In the genomic region with DNA sequence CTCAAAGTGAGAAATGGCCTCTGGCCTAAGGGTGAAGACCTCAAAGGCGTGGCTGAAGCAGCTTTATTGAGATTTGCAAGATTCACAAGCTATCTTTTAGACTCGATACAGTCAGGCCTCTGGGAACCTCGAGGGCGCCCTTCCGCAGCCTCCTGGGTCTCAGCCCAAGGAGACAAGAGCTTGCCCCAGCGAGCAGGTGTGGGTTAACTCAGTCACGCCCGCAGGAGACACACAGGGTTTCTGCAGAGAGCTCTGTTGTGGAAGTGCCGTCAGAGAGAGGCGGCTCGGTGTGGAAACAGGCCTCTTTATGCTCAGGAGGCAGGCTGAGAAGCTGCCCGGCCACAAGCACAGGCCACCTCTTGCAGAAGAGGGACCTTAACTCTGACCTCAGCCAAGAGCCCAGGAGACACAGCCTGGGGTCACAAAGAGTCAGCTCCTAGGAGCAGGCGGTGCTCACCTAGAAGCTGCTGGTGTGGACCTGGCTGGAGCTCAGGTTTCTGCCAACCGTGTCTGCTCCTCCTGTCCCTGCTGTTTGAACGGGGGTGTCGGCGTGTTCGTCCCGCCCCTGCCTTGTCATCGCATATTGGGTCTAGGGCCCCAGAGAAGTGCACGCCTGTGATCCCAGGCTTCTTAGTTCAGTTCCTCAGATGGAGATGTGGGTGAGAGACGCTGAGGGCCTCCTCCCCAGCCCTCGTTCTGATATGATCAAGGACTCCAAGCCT, we compare ENCODE assay signal across 15 cellular contexts.
"Had no signal": no experiment of that assay in that cellular context is flagged by ENCODE, and none has a peak within 500 bp of the region (broad histone marks: within the 10 kb centered on the region; RNA-seq: fewer than 3 reads in every experiment).

No MANE protein-coding gene starts in this region.

- ATAC-seq: left colon; stimulated activated naive CD8-positive, alpha-beta T cell treated with anti-CD3 and anti-CD28 coated beads, Interleukin-15, Interleukin-2, amounts not matched to agents 100 U/mL and 50 U/mL, for 24 hours; WTC11 had no signal

- FAIRE-seq: colon, endometrium had no signal

- H3K9me3 ChIP-seq: neutrophil, suprapubic skin had no signal

- H3K27ac Mint-ChIP-seq: activated naive CD4-positive, alpha-beta T cell treated with anti-CD3 and anti-CD28 coated beads for 36 hours; activated T-helper 2 cell treated with anti-CD3 and anti-CD28 coated beads, Interferon-gamma antibody, Interleukin-2, Interleukin-4, amounts not matched to agents 10 μg/mL and 5 μg/mL and 100 μg/mL, durations not matched to agents 14 hours and 24 hours and 36 hours; T-helper 1 cell treated with Interleukin-12 subunit alpha and Interleukin-12 subunit beta and Interleukin-4 antibody, amounts not matched to agents 30 μg/mL and 1 μg/mL, for 36 hours; type B pancreatic cell; WTC11 had no signal

- H3K36me3 Mint-ChIP-seq: type B pancreatic cell, WTC11 had no signal

- H3K36me3 ChIP-seq: neutrophil, suprapubic skin had no signal

- H3K9me3 Mint-ChIP-seq: activated naive CD4-positive, alpha-beta T cell treated with anti-CD3 and anti-CD28 coated beads for 36 hours; activated T-helper 2 cell treated with anti-CD3 and anti-CD28 coated beads, Interferon-gamma antibody, Interleukin-2, Interleukin-4, amounts not matched to agents 10 μg/mL and 5 μg/mL and 100 μg/mL, durations not matched to agents 14 hours and 24 hours and 36 hours; T-helper 1 cell treated with Interleukin-12 subunit alpha and Interleukin-12 subunit beta and Interleukin-4 antibody, amounts not matched to agents 30 μg/mL and 1 μg/mL, for 36 hours; type B pancreatic cell; WTC11 had no signal

- H3K27ac ChIP-seq: neutrophil, suprapubic skin had no signal

- DNase-seq: activated naive CD4-positive, alpha-beta T cell treated with anti-CD3 and anti-CD28 coated beads for 36 hours; amniotic stem cell; midbrain; stimulated activated CD4-positive, alpha-beta T cell treated with anti-CD3 and anti-CD28 coated beads, Interleukin-15, amount 100 ng/mL, for 24 hours; stimulated activated CD4-positive, alpha-beta T cell treated with anti-CD3 and anti-CD28 coated beads, Interleukin-4, amount 100 ng/mL, for 24 hours; stimulated activated naive CD8-positive, alpha-beta T cell treated with anti-CD3 and anti-CD28 coated beads, Interleukin-15, Interleukin-2, amounts not matched to agents 100 U/mL and 50 U/mL, for 24 hours had no signal

- H3K4me3 Mint-ChIP-seq: activated naive CD4-positive, alpha-beta T cell treated with anti-CD3 and anti-CD28 coated beads for 36 hours; T-helper 1 cell treated with Interleukin-12 subunit alpha and Interleukin-12 subunit beta and Interleukin-4 antibody, amounts not matched to agents 30 μg/mL and 1 μg/mL, for 36 hours; type B pancreatic cell; WTC11 had no signal

- H3K4me3 ChIP-seq: suprapubic skin had no signal
